ENCODE assay signal across 8 cellular contexts in the genomic region with DNA sequence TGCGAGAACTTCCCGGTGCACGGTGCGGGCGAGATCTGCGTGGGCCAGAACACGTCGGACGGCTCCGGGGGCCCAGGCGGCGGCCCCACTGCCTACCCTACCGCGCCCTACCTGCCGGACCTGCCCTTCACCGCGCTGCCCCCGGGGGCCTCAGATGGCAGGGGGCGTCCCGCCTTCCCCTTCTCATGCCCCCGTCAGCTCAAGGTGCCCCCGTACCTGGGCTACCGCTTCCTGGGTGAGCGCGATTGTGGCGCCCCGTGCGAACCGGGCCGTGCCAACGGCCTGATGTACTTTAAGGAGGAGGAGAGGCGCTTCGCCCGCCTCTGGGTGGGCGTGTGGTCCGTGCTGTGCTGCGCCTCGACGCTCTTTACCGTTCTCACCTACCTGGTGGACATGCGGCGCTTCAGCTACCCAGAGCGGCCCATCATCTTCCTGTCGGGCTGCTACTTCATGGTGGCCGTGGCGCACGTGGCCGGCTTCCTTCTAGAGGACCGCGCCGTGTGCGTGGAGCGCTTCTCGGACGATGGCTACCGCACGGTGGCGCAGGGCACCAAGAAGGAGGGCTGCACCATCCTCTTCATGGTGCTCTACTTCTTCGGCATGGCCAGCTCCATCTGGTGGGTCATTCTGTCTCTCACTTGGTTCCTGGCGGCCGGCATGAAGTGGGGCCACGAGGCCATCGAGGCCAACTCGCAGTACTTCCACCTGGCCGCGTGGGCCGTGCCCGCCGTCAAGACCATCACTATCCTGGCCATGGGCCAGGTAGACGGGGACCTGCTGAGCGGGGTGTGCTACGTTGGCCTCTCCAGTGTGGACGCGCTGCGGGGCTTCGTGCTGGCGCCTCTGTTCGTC. TPM values are rescaled to one million over a fixed set of nuclear protein-coding genes. Genes with fewer than 3 reads are reported as not detected.
A peak's percentile ranks its signal among the peaks of the same experiment; 100 is the strongest.
DNase-seq lines count a peak whose midpoint lies in the region; ATAC-seq and TF ChIP-seq lines count a peak whose summit lies in the region.

No MANE protein-coding gene starts in this region.

- peaks cover 0 to 22% of the 10 kb centered on the region in 2 donors for H3K4me1 ChIP-seq in lung (ENCODE audit: control insufficient read depth in 2 of 2, insufficient read depth in 2 of 2, low read length in 2 of 2)
- H3K4me1 ChIP-seq in thoracic aorta (ENCODE audit: control insufficient read depth in 1 of 2, low read depth in 2 of 2): peaks cover 27 to 61% of the 10 kb centered on the region in 2 donors

- TF ChIP-seq CTCF in RWPE1 (conservative IDR thresholded peaks at IDR 0.05; ENCODE audit: low read depth): 0 out of 2 replicates have a peak, but pooled peaks have one; percentile 12
- no peak for TF ChIP-seq CTCF in lung (IDR thresholded peaks at IDR 0.05; ENCODE audit: control extremely low read depth, extremely low read depth)
- TF ChIP-seq CTCF in thoracic aorta (IDR thresholded peaks at IDR 0.05): peak; percentile 43

- CTCF ChIA-PET in RWPE1 (lab: Yijun Ruan, JAX): interaction anchor here (0.5 to 0.6 kb wide), 2 partner anchors 168 to 174 kb away, joined by 3 read pairs; no protein-coding TSS in a partner anchor

- POLR2A ChIA-PET in RWPE1 (lab: Yijun Ruan, JAX; ENCODE audit: low non-redundant PET): no interaction called here

- H3K9me3 ChIP-seq in lung (ENCODE audit: control insufficient read depth in 2 of 2, insufficient read depth in 1 of 2, low read length in 1 of 2): peaks cover 0 to 7% of the 10 kb centered on the region in 2 donors
- H3K9me3 ChIP-seq in thoracic aorta: no peaks in the 10 kb centered on the region

- H3K27ac ChIP-seq in RWPE1 (no peak overlapping the region), lung (ENCODE audit: low read depth in 1 of 2, low read length in 1 of 2) (no peak overlapping the region), thoracic aorta (peak overlapping the region; percentile 90 to 95)

- no peaks in the 10 kb centered on the region for H3K27me3 ChIP-seq in lung (ENCODE audit: control insufficient read depth, insufficient read depth)
- no peaks in the 10 kb centered on the region for H3K27me3 ChIP-seq in thoracic aorta (replicated peaks; ENCODE audit: insufficient read depth)

- DNase-seq in Daoy (ENCODE audit: low read depth): peak; percentile 23
- DNase-seq in RWPE1 (ENCODE audit: low spot score): no peak
- peak; percentile 74 for DNase-seq in dedifferentiated amniotic fluid mesenchymal stem cell (ENCODE audit: extremely low spot score)
- no peak for DNase-seq in lung (ENCODE audit: low spot score)
- DNase-seq in thoracic aorta (ENCODE audit: low spot score): no peak
- no peak for DNase-seq in NCI-H128 (lab: John Stamatoyannopoulos, UW; ENCODE audit: unreplicated experiment)
- no peak for DNase-seq in NCI-H2107 treated with DMSO at 0.1 percent for 48 hours (lab: John Stamatoyannopoulos, UW; ENCODE audit: unreplicated experiment)
- DNase-seq in effector CD4-positive, alpha-beta T cell: no peak

- H3K36me3 ChIP-seq in lung (ENCODE audit: control insufficient read depth in 2 of 2, insufficient read depth in 2 of 2, low read length in 2 of 2): no peaks in the 10 kb centered on the region
- no peaks in the 10 kb centered on the region for H3K36me3 ChIP-seq in thoracic aorta

- H3K4me3 ChIP-seq in lung (peak overlapping the region; percentile 64), thoracic aorta (peak overlapping the region; percentile 92)

- WGBS in lung, 2 donors: 17 to 20% methylated on average over 73 to 78 of the region's 78 CpGs

- ATAC-seq in lung (ENCODE audit: insufficient read depth, low FRiP score) (no peak), thoracic aorta (ENCODE audit: insufficient number of reproducible peaks, low FRiP score, low read depth) (no peak)

RNA-seq across cellular contexts. Expression of gene FZD7, which starts 1.7 kb away (rescaled TPM):
- total RNA-seq in Daoy (2014; rRNA removed; shearing (Covaris generic)): 12.0 and 19.3 TPM in 2 replicates
- 10 to 100 TPM; 12.1 to 31.7 TPM for total RNA-seq in lung
- polyA plus RNA-seq in lung: 1 to 10 TPM; 3.9 to 4.4 TPM
- 10 to 100 TPM; 14.0 to 14.4 TPM for total RNA-seq in thoracic aorta

RNA-seq across cellular contexts. Expression of gene KIAA2012, which starts 37.7 kb away (rescaled TPM):
- not detected in 2 replicates for total RNA-seq in Daoy (2014; rRNA removed; shearing (Covaris generic))
- total RNA-seq in lung (1 to 10 TPM; 5.3 to 8.5 TPM), thoracic aorta (not detected)
- polyA plus RNA-seq in lung: 1 to 10 TPM in 1 of 2 donors, under 1 TPM in 1; 0.69 to 1.8 TPM

Comparison
In these comparisons a context has a peak if more than half of its experiments do, and no peak if none do; other contexts are left out.
1. DNase-seq: peak in Daoy (single experiment) and dedifferentiated amniotic fluid mesenchymal stem cell (single experiment); none in RWPE1 (single experiment), lung (single experiment), thoracic aorta (single experiment), NCI-H128 (single experiment), NCI-H2107 treated with DMSO at 0.1 percent for 48 hours (single experiment) and effector CD4-positive, alpha-beta T cell (single experiment).
2. H3K27ac ChIP-seq: peak in thoracic aorta (2 of 2); none in RWPE1 (single experiment) and lung (0 of 2).